ENCODE assay signal across 8 cellular contexts in the genomic region with DNA sequence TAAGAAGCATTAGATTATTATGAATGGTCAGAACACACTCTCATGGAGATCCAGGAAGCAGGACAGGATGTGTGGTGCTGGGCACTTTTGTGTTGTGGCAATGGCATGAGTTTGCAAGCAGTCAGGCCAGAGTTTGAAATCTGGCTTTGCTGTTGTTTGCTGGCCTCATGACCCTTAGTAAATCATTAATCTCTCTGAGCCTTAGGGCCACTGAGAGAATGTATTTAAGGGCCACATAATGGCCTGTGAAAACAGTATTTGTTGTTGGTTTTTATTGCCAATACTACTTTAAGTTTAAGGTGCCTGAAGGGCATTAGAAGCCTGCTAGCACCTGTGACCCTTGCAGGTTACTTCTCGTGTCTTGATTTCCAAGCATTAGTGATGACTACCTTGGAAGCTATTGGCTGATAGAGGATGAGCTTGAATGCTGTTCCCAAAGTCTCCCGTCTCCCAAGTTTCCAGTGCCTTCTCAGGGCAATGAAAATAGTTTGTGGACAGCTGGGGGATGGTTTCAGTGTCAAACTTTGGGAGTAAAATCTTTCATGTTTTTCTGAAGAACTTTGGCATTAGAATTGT. TPM values are rescaled to one million over a fixed set of nuclear protein-coding genes. Genes with fewer than 3 reads are reported as not detected.
DNase-seq lines count a peak whose midpoint lies in the region; ATAC-seq and TF ChIP-seq lines count a peak whose summit lies in the region.

No MANE protein-coding gene starts in this region.

- no peaks in the 10 kb centered on the region for H3K27me3 ChIP-seq in body of pancreas

- TF ChIP-seq POLR2A in body of pancreas (IDR thresholded peaks at IDR 0.05), result no peak

- H3K4me1 ChIP-seq in body of pancreas, result peaks cover 43% of the 10 kb centered on the region

- H3K36me3 ChIP-seq in body of pancreas (replicated peaks in 1 of 2; ENCODE audit: insufficient read depth in 1 of 2, low read depth in 2 of 2), result no peaks in the 10 kb centered on the region

- intact Hi-C loops in body of pancreas (cut with DNase I) (no loop called here), sciatic nerve (cut with DNase I) (no loop called here)

- no peak for TF ChIP-seq CTCF in body of pancreas (IDR thresholded peaks at IDR 0.05)

- DNase-seq in body of pancreas (peak; percentile 37 to 61 (median 52)), sciatic nerve (ENCODE audit: low spot score) (no peak), NCI-H510A treated with DMSO at 0.1 percent for 48 hours (lab: John Stamatoyannopoulos, UW) (no peak), SIG-M5 treated with dmso at 0.1 percent for 504 hours (lab: John Stamatoyannopoulos, UW; ENCODE audit: unreplicated experiment) (no peak), islet precursor cell (no peak), NOMO-1 treated with DMSO at 0.1 percent for 48 hours (lab: John Stamatoyannopoulos, UW; ENCODE audit: unreplicated experiment) (no peak)

- peak overlapping the region; percentile 20 to 65 (median 52) for H3K27ac ChIP-seq in body of pancreas

- 37 to 41% methylated on average over 2 of the region's 2 CpGs for WGBS in body of pancreas, 2 donors

- no peaks in the 10 kb centered on the region for H3K9me3 ChIP-seq in body of pancreas

- peak; percentile 40 for ATAC-seq in GM19023 (IDR thresholded peaks at IDR 0.05; ENCODE audit: unreplicated experiment)
- ATAC-seq in HG02981 (IDR thresholded peaks at IDR 0.05; ENCODE audit: unreplicated experiment), result peak; percentile 36
- peak; percentile 84 for ATAC-seq in body of pancreas
- peak; percentile 49 for ATAC-seq in sciatic nerve

- H3K4me3 ChIP-seq in body of pancreas, result no peak overlapping the region

RNA-seq across cellular contexts. Expression of a gene that starts 24.6 kb away (rescaled TPM):
- total RNA-seq in body of pancreas (10 to 100 TPM; 20.4 to 24.6 TPM), sciatic nerve (49.6 TPM)

RNA-seq across cellular contexts. Expression of a gene that starts 39.3 kb away (rescaled TPM):
- 10 to 100 TPM; 10.9 to 15.8 TPM for total RNA-seq in body of pancreas
- 50.6 TPM for total RNA-seq in sciatic nerve

Comparison
In these comparisons a context has a peak if more than half of its experiments do, and no peak if none do; other contexts are left out.
1. DNase-seq: peak in body of pancreas (4 of 4); none in sciatic nerve (single experiment), NCI-H510A treated with DMSO at 0.1 percent for 48 hours (single experiment), SIG-M5 treated with dmso at 0.1 percent for 504 hours (single experiment), islet precursor cell (single experiment) and NOMO-1 treated with DMSO at 0.1 percent for 48 hours (single experiment).
2. Peak in every context shown above with its lines, with median percentiles within 50 percentile points of each other: ATAC-seq.